ENCODE assay signal across 21 cellular contexts in the genomic region with DNA sequence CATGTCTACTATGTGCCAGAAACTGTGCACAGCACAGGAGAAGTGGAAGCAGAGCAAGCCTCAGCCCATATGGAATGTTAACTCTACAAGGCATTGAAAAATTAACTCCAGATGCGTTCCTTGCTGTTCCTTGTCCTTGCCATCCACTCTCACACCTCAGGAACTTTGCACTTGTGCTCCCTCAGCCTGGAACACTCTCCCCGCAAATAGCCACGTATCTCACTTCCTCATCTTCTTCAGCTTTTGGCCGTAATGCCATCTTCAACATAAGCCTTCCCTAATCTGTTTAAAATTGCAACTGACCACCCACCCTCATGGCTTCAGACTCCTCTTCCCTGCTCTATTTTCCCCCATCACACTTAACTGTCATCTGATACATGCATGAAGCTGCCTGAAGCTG.
"Had no signal": no experiment of that assay in that cellular context is flagged by ENCODE, and none has a peak within 500 bp of the region (broad histone marks: within the 10 kb centered on the region; RNA-seq: fewer than 3 reads in every experiment).

No MANE protein-coding gene starts in this region.

- H3K4me3 ChIP-seq: body of pancreas, cardiac muscle cell, left ventricle myocardium inferior, spleen, upper lobe of left lung had no signal

- H3K4me3 Mint-ChIP-seq: activated CD4-positive, alpha-beta T cell treated with anti-CD3 and anti-CD28 coated beads, Interleukin-2, amount 10 ng/mL, durations not matched to agents 7 days and 5 days; activated CD8-positive, alpha-beta T cell treated with anti-CD3 and anti-CD28 coated beads, Interleukin-2, amount 10 ng/mL, durations not matched to agents 7 days and 5 days; activated naive CD4-positive, alpha-beta T cell treated with anti-CD3 and anti-CD28 coated beads, Interleukin-2, amount 50 U/mL, for 24 hours; mesothelial cell of epicardium; naive thymus-derived CD8-positive, alpha-beta T cell; T-helper 2 cell treated with Interferon-gamma antibody and Interleukin-4, amounts not matched to agents 5 μg/mL and 100 μg/mL, for 36 hours had no signal

- H3K36me3 Mint-ChIP-seq: activated naive CD4-positive, alpha-beta T cell treated with anti-CD3 and anti-CD28 coated beads, Interleukin-2, amount 50 U/mL, for 24 hours; naive thymus-derived CD8-positive, alpha-beta T cell had no signal

- ATAC-seq: activated CD8-positive, alpha-beta T cell treated with anti-CD3 and anti-CD28 coated beads, Interleukin-2, amount 10 ng/mL, durations not matched to agents 7 days and 5 days; body of pancreas; naive thymus-derived CD8-positive, alpha-beta T cell had no signal

- H3K9me3 Mint-ChIP-seq: activated CD4-positive, alpha-beta T cell treated with anti-CD3 and anti-CD28 coated beads, Interleukin-2, amount 10 ng/mL, durations not matched to agents 7 days and 5 days; activated naive CD4-positive, alpha-beta T cell treated with anti-CD3 and anti-CD28 coated beads, Interleukin-2, amount 50 U/mL, for 24 hours; mesothelial cell of epicardium; naive thymus-derived CD8-positive, alpha-beta T cell; T-helper 2 cell treated with Interferon-gamma antibody and Interleukin-4, amounts not matched to agents 5 μg/mL and 100 μg/mL, for 36 hours had no signal

- H3K27me3 ChIP-seq: body of pancreas, cardiac muscle cell, spleen, upper lobe of left lung had no signal

- H3K27ac Mint-ChIP-seq: activated CD4-positive, alpha-beta T cell treated with anti-CD3 and anti-CD28 coated beads, Interleukin-2, amount 10 ng/mL, durations not matched to agents 7 days and 5 days; activated CD8-positive, alpha-beta T cell treated with anti-CD3 and anti-CD28 coated beads, Interleukin-2, amount 10 ng/mL, durations not matched to agents 7 days and 5 days; activated naive CD4-positive, alpha-beta T cell treated with anti-CD3 and anti-CD28 coated beads, Interleukin-2, amount 50 U/mL, for 24 hours; mesothelial cell of epicardium; naive thymus-derived CD8-positive, alpha-beta T cell; progenitor cell of endocrine pancreas; T-helper 2 cell treated with Interferon-gamma antibody and Interleukin-4, amounts not matched to agents 5 μg/mL and 100 μg/mL, for 36 hours had no signal

- H3K4me1 ChIP-seq: spleen had no signal

- H3K36me3 ChIP-seq: cardiac muscle cell, left ventricle myocardium inferior, upper lobe of left lung, WERI-Rb-1 had no signal

- H3K4me1 Mint-ChIP-seq: activated CD4-positive, alpha-beta T cell treated with anti-CD3 and anti-CD28 coated beads, Interleukin-2, amount 10 ng/mL, durations not matched to agents 7 days and 5 days; activated naive CD4-positive, alpha-beta T cell treated with anti-CD3 and anti-CD28 coated beads, Interleukin-2, amount 50 U/mL, for 24 hours; naive thymus-derived CD8-positive, alpha-beta T cell had no signal

- H3K9me3 ChIP-seq: body of pancreas, left ventricle myocardium inferior, spleen, upper lobe of left lung had no signal

- H3K27ac ChIP-seq: cardiac muscle cell, left ventricle myocardium inferior, spleen, upper lobe of left lung, WERI-Rb-1 had no signal

- DNase-seq: activated CD4-positive, alpha-beta T cell treated with anti-CD3 and anti-CD28 coated beads, Interleukin-2, amount 10 ng/mL, durations not matched to agents 7 days and 5 days; activated CD4-positive, CD25-positive, alpha-beta regulatory T cell treated with anti-CD3 and anti-CD28 coated beads, Interleukin-2, amount 50 U/mL, for 72 hours; activated CD8-positive, alpha-beta T cell treated with anti-CD3 and anti-CD28 coated beads, Interleukin-2, amount 10 ng/mL, durations not matched to agents 7 days and 5 days; activated gamma-delta T cell treated with Interleukin-2 at 50 U/mL for 16 hours; activated T-cell treated with anti-CD3 and anti-CD28 coated beads, Interleukin-2, amount 50 U/mL, for 1 hour; anterior cingulate cortex; body of pancreas; erythroblast; hypothalamus; left ventricle myocardium inferior; naive thymus-derived CD8-positive, alpha-beta T cell; spleen; stimulated activated CD4-positive, alpha-beta T cell treated with anti-CD3 and anti-CD28 coated beads, Interleukin-4, amount 100 ng/mL, for 24 hours; stimulated activated naive CD4-positive, alpha-beta T cell treated with Interleukin-2 at 50 U/mL for 16 hours; upper lobe of left lung; WERI-Rb-1 had no signal

- H3K27me3 Mint-ChIP-seq: activated naive CD4-positive, alpha-beta T cell treated with anti-CD3 and anti-CD28 coated beads, Interleukin-2, amount 50 U/mL, for 24 hours; progenitor cell of endocrine pancreas had no signal
